ENCODE assay signal across 14 cellular contexts in genomic region chr6:109002882-109003281, GRCh38.
DNase-seq lines count a peak whose midpoint lies in the region; ATAC-seq and TF ChIP-seq lines count a peak whose summit lies in the region.
"Had no signal": no experiment of that assay in that cellular context is flagged by ENCODE, and none has a peak within 500 bp of the region (broad histone marks: within the 10 kb centered on the region; RNA-seq: fewer than 3 reads in every experiment).

No MANE protein-coding gene starts in this region.

- DNase-seq in CD8-positive, alpha-beta memory T cell = no peak
- DNase-seq in breast epithelium (ENCODE audit: low spot score in 2 of 2) (no peak), left lung (no peak), NCI-H226 (no peak)
- DNase-seq in stimulated activated naive B cell treated with anti-CD40 and anti-IgM and Interleukin-4, amounts not matched to agents 10 μg/mL and 1 μg/mL and 100 μg/mL, for 72 hours = no peak
- DNase-seq: activated CD8-positive, alpha-beta T cell treated with anti-CD3 and anti-CD28 coated beads for 36 hours; EL; naive thymus-derived CD8-positive, alpha-beta T cell; NCI-H1694 treated with DMSO at 0.1 percent for 48 hours; NCI-H524 had no signal

- H3K36me3 Mint-ChIP-seq in CD8-positive, alpha-beta memory T cell = peaks cover 3 to 43% (median 12%) of the 10 kb centered on the region in 3 donors
- peaks cover 5 to 14% of the 10 kb centered on the region in 2 donors for H3K36me3 Mint-ChIP-seq in stimulated activated naive B cell treated with anti-CD40 and anti-IgM and Interleukin-4, amounts not matched to agents 10 μg/mL and 1 μg/mL and 100 μg/mL, for 72 hours

- H3K36me3 ChIP-seq in CD8-positive, alpha-beta memory T cell (ENCODE audit: insufficient read depth, low read length) = peaks cover 9% of the 10 kb centered on the region
- H3K36me3 ChIP-seq in breast epithelium (no peaks in the 10 kb centered on the region), left lung (peaks cover 0 to 18% of the 10 kb centered on the region in 2 donors)

- no peaks in the 10 kb centered on the region for H3K27me3 ChIP-seq in CD8-positive, alpha-beta memory T cell (ENCODE audit: insufficient read depth, low read length, poor library complexity, severe bottlenecking)
- no peaks in the 10 kb centered on the region for H3K27me3 ChIP-seq in breast epithelium
- H3K27me3 ChIP-seq in left lung = no peaks in the 10 kb centered on the region

- TF ChIP-seq CTCF in breast epithelium (IDR thresholded peaks at IDR 0.05) (no peak), left lung (IDR thresholded peaks at IDR 0.05) (no peak)

- H3K4me1 Mint-ChIP-seq in CD8-positive, alpha-beta memory T cell = peaks cover 60 to 72% (median 69%) of the 10 kb centered on the region in 3 donors
- peaks cover 7 to 24% of the 10 kb centered on the region in 2 donors for H3K4me1 Mint-ChIP-seq in stimulated activated naive B cell treated with anti-CD40 and anti-IgM and Interleukin-4, amounts not matched to agents 10 μg/mL and 1 μg/mL and 100 μg/mL, for 72 hours

- H3K4me1 ChIP-seq in CD8-positive, alpha-beta memory T cell (ENCODE audit: insufficient read depth, low read length) = peaks cover 24% of the 10 kb centered on the region
- H3K4me1 ChIP-seq in breast epithelium (peaks cover 0 to 14% of the 10 kb centered on the region in 2 donors), left lung (peaks cover 19 to 52% of the 10 kb centered on the region in 2 donors)

- no peaks in the 10 kb centered on the region for H3K9me3 Mint-ChIP-seq in CD8-positive, alpha-beta memory T cell
- H3K9me3 Mint-ChIP-seq in stimulated activated naive B cell treated with anti-CD40 and anti-IgM and Interleukin-4, amounts not matched to agents 10 μg/mL and 1 μg/mL and 100 μg/mL, for 72 hours = no peaks in the 10 kb centered on the region
- H3K9me3 Mint-ChIP-seq: activated CD8-positive, alpha-beta T cell treated with anti-CD3 and anti-CD28 coated beads for 36 hours; activated T-helper 1 cell treated with anti-CD3 and anti-CD28 coated beads, Interleukin-12 subunit alpha, Interleukin-12 subunit beta, Interleukin-2, Interleukin-4 antibody, amounts not matched to agents 30 ng/mL and 10 ng/mL and 1 ng/mL, durations not matched to agents 14 hours and 24 hours and 36 hours; naive thymus-derived CD8-positive, alpha-beta T cell had no signal

- no peak overlapping the region for H3K27ac ChIP-seq in CD8-positive, alpha-beta memory T cell (ENCODE audit: low read depth, low read length)
- H3K27ac ChIP-seq in breast epithelium = peak overlapping the region; percentile 73 to 80
- H3K27ac ChIP-seq in left lung = peak overlapping the region in 1 of 2 donors; percentile 74

- no peaks in the 10 kb centered on the region for H3K27me3 Mint-ChIP-seq in CD8-positive, alpha-beta memory T cell
- H3K27me3 Mint-ChIP-seq in stimulated activated naive B cell treated with anti-CD40 and anti-IgM and Interleukin-4, amounts not matched to agents 10 μg/mL and 1 μg/mL and 100 μg/mL, for 72 hours = no peaks in the 10 kb centered on the region
- H3K27me3 Mint-ChIP-seq: activated CD8-positive, alpha-beta T cell treated with anti-CD3 and anti-CD28 coated beads for 36 hours; naive thymus-derived CD8-positive, alpha-beta T cell had no signal

- CTCF ChIA-PET in CD8-positive, alpha-beta memory T cell (lab: Charles Lee) = interaction anchor here (1.6 to 2.6 kb wide), 2 partner anchors 13 to 461 kb away, joined by 3 to 7 read pairs; no protein-coding TSS in a partner anchor

- no peak overlapping the region for H3K4me3 ChIP-seq in CD8-positive, alpha-beta memory T cell (ENCODE audit: low read length)
- H3K4me3 ChIP-seq in breast epithelium (peak overlapping the region in 2 of 3 donors; percentile 8 to 43), left lung (no peak overlapping the region)

- peak overlapping the region in 3 of 8 donors; percentile 6 to 78 (median 58) for H3K27ac Mint-ChIP-seq in CD8-positive, alpha-beta memory T cell
- H3K27ac Mint-ChIP-seq in stimulated activated naive B cell treated with anti-CD40 and anti-IgM and Interleukin-4, amounts not matched to agents 10 μg/mL and 1 μg/mL and 100 μg/mL, for 72 hours = no peak overlapping the region
- H3K27ac Mint-ChIP-seq: activated CD8-positive, alpha-beta T cell treated with anti-CD3 and anti-CD28 coated beads for 36 hours; activated T-helper 1 cell treated with anti-CD3 and anti-CD28 coated beads, Interleukin-12 subunit alpha, Interleukin-12 subunit beta, Interleukin-2, Interleukin-4 antibody, amounts not matched to agents 30 ng/mL and 10 ng/mL and 1 ng/mL, durations not matched to agents 14 hours and 24 hours and 36 hours had no signal

- intact Hi-C loops in breast epithelium (cut with DNase I; ENCODE audit: low total_unique reads) (no loop called here), left lung (cut with DNase I) (no loop called here)

- ATAC-seq in left lung (peak; percentile 11), GM19035 (IDR thresholded peaks at IDR 0.05; ENCODE audit: unreplicated experiment) (no peak), HG03354 (IDR thresholded peaks at IDR 0.05; ENCODE audit: poor library complexity, severe bottlenecking, unreplicated experiment) (no peak), HG03139 (IDR thresholded peaks at IDR 0.05; ENCODE audit: unreplicated experiment) (no peak)
- ATAC-seq in stimulated activated naive B cell treated with anti-CD40 and anti-IgM and Interleukin-4, amounts not matched to agents 10 μg/mL and 1 μg/mL and 100 μg/mL, for 72 hours (replicated peaks) = peak; percentile 44 to 54
- ATAC-seq: activated CD8-positive, alpha-beta T cell treated with anti-CD3 and anti-CD28 coated beads for 36 hours; naive thymus-derived CD8-positive, alpha-beta T cell had no signal

- TF ChIP-seq POLR2A in breast epithelium (IDR thresholded peaks at IDR 0.05) = no peak

- POLR2A ChIA-PET in CD8-positive, alpha-beta memory T cell (lab: Charles Lee) = no interaction called here

- H3K9me3 ChIP-seq in CD8-positive, alpha-beta memory T cell (ENCODE audit: low read length) = no peaks in the 10 kb centered on the region
- no peaks in the 10 kb centered on the region for H3K9me3 ChIP-seq in breast epithelium
- no peaks in the 10 kb centered on the region for H3K9me3 ChIP-seq in left lung

- peak overlapping the region in 6 of 7 donors; percentile 13 to 80 (median 52) for H3K4me3 Mint-ChIP-seq in CD8-positive, alpha-beta memory T cell
- H3K4me3 Mint-ChIP-seq in stimulated activated naive B cell treated with anti-CD40 and anti-IgM and Interleukin-4, amounts not matched to agents 10 μg/mL and 1 μg/mL and 100 μg/mL, for 72 hours = no peak overlapping the region
- H3K4me3 Mint-ChIP-seq: activated CD8-positive, alpha-beta T cell treated with anti-CD3 and anti-CD28 coated beads for 36 hours; activated T-helper 1 cell treated with anti-CD3 and anti-CD28 coated beads, Interleukin-12 subunit alpha, Interleukin-12 subunit beta, Interleukin-2, Interleukin-4 antibody, amounts not matched to agents 30 ng/mL and 10 ng/mL and 1 ng/mL, durations not matched to agents 14 hours and 24 hours and 36 hours; naive thymus-derived CD8-positive, alpha-beta T cell had no signal

Comparison
In these comparisons a context has a peak if more than half of its experiments do, and no peak if none do; other contexts are left out.
1. H3K4me3 ChIP-seq: peak in breast epithelium (2 of 3); none in CD8-positive, alpha-beta memory T cell (single experiment) and left lung (0 of 2).
2. H3K4me3 Mint-ChIP-seq: peak in CD8-positive, alpha-beta memory T cell (6 of 7); none in stimulated activated naive B cell treated with anti-CD40 and anti-IgM and Interleukin-4, amounts not matched to agents 10 μg/mL and 1 μg/mL and 100 μg/mL, for 72 hours (0 of 2).
3. ATAC-seq: peak in left lung (single experiment) and stimulated activated naive B cell treated with anti-CD40 and anti-IgM and Interleukin-4, amounts not matched to agents 10 μg/mL and 1 μg/mL and 100 μg/mL, for 72 hours (2 of 2); none in GM19035 (single experiment), HG03354 (single experiment) and HG03139 (single experiment).